ENCODE assay signal across 1 cellular context in the genomic region with DNA sequence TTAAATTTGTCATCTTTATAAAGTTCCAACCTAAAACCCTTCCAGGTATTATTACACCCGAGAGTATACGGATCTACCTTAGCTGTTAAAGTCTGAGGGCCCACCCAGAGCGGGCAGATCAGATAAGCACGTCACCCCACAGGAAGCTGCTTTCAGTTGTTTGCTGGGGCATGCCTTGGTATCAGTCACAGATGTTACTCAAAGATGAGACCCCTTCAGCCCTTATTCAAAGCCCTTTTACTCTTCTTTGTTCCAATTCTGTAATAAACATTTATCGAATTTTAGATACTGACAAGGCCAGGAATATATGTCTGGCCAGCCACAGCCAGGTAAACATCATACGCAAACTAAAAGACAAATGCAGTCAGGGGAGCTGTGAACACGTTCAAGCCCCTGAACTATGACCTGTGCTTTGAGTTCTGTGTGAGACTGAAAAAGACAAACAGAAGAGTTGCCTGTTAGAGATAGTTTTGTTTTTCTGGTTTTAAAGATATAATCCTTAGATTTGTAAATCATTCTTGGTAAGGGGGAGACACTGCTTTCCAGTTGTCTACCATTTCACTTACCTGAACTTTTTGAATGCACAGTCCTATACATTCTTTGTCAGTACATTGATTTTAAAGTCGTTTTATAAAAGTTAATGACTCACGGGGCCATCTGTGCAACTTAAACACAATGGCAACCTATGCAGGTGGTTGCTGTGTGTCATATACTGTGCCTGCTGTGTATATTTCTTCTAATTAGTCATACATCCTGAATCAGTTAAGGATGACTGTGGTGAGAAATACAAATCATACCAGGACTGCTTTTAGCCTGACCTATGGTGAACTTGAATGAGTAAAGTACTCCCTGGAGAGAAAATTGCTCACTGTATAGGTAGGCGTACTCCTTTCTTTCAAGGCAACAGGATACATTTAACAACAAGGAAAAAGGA.
TF ChIP-seq lines count a peak whose summit lies in the region.

No MANE protein-coding gene starts in this region.

TF ChIP-seq in A549, 52 proteins besides CTCF, POLR2A, EP300 and RAD21 (continued from another document):
- TF ChIP-seq, protein P1, sequence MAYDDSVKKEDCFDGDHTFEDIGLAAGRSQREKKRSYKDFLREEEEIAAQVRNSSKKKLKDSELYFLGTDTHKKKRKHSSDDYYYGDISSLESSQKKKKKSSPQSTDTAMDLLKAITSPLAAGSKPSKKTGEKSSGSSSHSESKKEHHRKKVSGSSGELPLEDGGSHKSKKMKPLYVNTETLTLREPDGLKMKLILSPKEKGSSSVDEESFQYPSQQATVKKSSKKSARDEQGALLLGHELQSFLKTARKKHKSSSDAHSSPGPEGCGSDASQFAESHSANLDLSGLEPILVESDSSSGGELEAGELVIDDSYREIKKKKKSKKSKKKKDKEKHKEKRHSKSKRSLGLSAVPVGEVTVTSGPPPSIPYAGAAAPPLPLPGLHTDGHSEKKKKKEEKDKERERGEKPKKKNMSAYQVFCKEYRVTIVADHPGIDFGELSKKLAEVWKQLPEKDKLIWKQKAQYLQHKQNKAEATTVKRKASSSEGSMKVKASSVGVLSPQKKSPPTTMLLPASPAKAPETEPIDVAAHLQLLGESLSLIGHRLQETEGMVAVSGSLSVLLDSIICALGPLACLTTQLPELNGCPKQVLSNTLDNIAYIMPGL (CRISPR knock-in tag; IDR thresholded peaks at IDR 0.05; ENCODE audit: borderline replicate concordance), result no peak
- TF ChIP-seq JUN (IDR thresholded peaks at IDR 0.05) (peak; percentile 72 to 76; a peak in 3 of 5 replicates), MAFK (IDR thresholded peaks at IDR 0.05; ENCODE audit: partially characterized antibody) (peak; percentile 36), EHMT2 (IDR thresholded peaks at IDR 0.05; ENCODE audit: low read depth) (no peak), NR3C1 (IDR thresholded peaks at IDR 0.05) (no peak), TFCP2L1 (CRISPR knock-in tag; IDR thresholded peaks at IDR 0.05) (no peak), CHD2 (IDR thresholded peaks at IDR 0.05; ENCODE audit: low read length, partially characterized antibody) (no peak), CEBPB (IDR thresholded peaks at IDR 0.05) (peak in 1 of 2 experiments; percentile 2; a peak in 1 of 4 replicates), KDM1A (IDR thresholded peaks at IDR 0.05; ENCODE audit: low read depth) (no peak), HOXB5 (CRISPR knock-in tag; IDR thresholded peaks at IDR 0.05) (no peak), NFE2L2 (conservative IDR thresholded peaks at IDR 0.05; ENCODE audit: low read length) (no peak), GATA3 (IDR thresholded peaks at IDR 0.05; ENCODE audit: borderline replicate concordance) (peak; percentile 87), MYC (IDR thresholded peaks at IDR 0.05; ENCODE audit: borderline replicate concordance, low read length) (no peak), HOXB13 (CRISPR knock-in tag; IDR thresholded peaks at IDR 0.05; ENCODE audit: low read depth) (no peak), SMC3 (IDR thresholded peaks at IDR 0.05) (no peak), JUNB (IDR thresholded peaks at IDR 0.05) (peak; percentile 92), RNF2 (IDR thresholded peaks at IDR 0.05; ENCODE audit: borderline replicate concordance, low read depth) (no peak), HDAC2 (IDR thresholded peaks at IDR 0.05) (no peak), PHF8 (IDR thresholded peaks at IDR 0.05; ENCODE audit: borderline replicate concordance, low read depth) (no peak), CBX8 (IDR thresholded peaks at IDR 0.05) (no peak), KDM5A (IDR thresholded peaks at IDR 0.05) (no peak), HOXA7 (CRISPR knock-in tag; IDR thresholded peaks at IDR 0.05) (no peak), FOSL2 (IDR thresholded peaks at IDR 0.05) (peak; percentile 91), FOSL2 (CRISPR knock-in tag; IDR thresholded peaks at IDR 0.05) (peak; percentile 96), FOSB (CRISPR knock-in tag; IDR thresholded peaks at IDR 0.05) (no peak), TP53 (CRISPR knock-in tag; IDR thresholded peaks at IDR 0.05) (no peak), ZC3H11A (IDR thresholded peaks at IDR 0.05) (no peak), MAZ (IDR thresholded peaks at IDR 0.05; ENCODE audit: borderline replicate concordance, low read depth, low read length) (no peak), SREBF2 (IDR thresholded peaks at IDR 0.05) (no peak), HEYL (CRISPR knock-in tag; IDR thresholded peaks at IDR 0.05) (no peak)
- TF ChIP-seq, protein P2, sequence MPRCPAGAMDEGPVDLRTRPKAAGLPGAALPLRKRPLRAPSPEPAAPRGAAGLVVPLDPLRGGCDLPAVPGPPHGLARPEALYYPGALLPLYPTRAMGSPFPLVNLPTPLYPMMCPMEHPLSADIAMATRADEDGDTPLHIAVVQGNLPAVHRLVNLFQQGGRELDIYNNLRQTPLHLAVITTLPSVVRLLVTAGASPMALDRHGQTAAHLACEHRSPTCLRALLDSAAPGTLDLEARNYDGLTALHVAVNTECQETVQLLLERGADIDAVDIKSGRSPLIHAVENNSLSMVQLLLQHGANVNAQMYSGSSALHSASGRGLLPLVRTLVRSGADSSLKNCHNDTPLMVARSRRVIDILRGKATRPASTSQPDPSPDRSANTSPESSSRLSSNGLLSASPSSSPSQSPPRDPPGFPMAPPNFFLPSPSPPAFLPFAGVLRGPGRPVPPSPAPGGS (IDR thresholded peaks at IDR 0.05), result 0 out of 3 replicates have a peak, but pooled peaks have one; percentile 50
- TF ChIP-seq, protein P3, sequence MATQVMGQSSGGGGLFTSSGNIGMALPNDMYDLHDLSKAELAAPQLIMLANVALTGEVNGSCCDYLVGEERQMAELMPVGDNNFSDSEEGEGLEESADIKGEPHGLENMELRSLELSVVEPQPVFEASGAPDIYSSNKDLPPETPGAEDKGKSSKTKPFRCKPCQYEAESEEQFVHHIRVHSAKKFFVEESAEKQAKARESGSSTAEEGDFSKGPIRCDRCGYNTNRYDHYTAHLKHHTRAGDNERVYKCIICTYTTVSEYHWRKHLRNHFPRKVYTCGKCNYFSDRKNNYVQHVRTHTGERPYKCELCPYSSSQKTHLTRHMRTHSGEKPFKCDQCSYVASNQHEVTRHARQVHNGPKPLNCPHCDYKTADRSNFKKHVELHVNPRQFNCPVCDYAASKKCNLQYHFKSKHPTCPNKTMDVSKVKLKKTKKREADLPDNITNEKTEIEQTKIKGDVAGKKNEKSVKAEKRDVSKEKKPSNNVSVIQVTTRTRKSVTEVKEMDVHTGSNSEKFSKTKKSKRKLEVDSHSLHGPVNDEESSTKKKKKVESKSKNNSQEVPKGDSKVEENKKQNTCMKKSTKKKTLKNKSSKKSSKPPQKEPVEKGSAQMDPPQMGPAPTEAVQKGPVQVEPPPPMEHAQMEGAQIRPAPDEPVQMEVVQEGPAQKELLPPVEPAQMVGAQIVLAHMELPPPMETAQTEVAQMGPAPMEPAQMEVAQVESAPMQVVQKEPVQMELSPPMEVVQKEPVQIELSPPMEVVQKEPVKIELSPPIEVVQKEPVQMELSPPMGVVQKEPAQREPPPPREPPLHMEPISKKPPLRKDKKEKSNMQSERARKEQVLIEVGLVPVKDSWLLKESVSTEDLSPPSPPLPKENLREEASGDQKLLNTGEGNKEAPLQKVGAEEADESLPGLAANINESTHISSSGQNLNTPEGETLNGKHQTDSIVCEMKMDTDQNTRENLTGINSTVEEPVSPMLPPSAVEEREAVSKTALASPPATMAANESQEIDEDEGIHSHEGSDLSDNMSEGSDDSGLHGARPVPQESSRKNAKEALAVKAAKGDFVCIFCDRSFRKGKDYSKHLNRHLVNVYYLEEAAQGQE (IDR thresholded peaks at IDR 0.05), result no peak
- TF ChIP-seq, protein P4, sequence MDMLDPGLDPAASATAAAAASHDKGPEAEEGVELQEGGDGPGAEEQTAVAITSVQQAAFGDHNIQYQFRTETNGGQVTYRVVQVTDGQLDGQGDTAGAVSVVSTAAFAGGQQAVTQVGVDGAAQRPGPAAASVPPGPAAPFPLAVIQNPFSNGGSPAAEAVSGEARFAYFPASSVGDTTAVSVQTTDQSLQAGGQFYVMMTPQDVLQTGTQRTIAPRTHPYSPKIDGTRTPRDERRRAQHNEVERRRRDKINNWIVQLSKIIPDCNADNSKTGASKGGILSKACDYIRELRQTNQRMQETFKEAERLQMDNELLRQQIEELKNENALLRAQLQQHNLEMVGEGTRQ (IDR thresholded peaks at IDR 0.05), result no peak
- TF ChIP-seq, protein P5, sequence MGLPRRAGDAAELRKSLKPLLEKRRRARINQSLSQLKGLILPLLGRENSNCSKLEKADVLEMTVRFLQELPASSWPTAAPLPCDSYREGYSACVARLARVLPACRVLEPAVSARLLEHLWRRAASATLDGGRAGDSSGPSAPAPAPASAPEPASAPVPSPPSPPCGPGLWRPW (IDR thresholded peaks at IDR 0.05), result 0 out of 2 replicates have a peak, but pooled peaks have one; percentile 10
- TF ChIP-seq, protein P6, sequence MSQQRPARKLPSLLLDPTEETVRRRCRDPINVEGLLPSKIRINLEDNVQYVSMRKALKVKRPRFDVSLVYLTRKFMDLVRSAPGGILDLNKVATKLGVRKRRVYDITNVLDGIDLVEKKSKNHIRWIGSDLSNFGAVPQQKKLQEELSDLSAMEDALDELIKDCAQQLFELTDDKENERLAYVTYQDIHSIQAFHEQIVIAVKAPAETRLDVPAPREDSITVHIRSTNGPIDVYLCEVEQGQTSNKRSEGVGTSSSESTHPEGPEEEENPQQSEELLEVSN (IDR thresholded peaks at IDR 0.05; ENCODE audit: borderline replicate concordance, low read depth), result no peak
- TF ChIP-seq, protein P7, sequence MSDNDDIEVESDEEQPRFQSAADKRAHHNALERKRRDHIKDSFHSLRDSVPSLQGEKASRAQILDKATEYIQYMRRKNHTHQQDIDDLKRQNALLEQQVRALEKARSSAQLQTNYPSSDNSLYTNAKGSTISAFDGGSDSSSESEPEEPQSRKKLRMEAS (IDR thresholded peaks at IDR 0.05), result peak; percentile 46; the same call in 1 of the 2 replicates
